2 cellular contexts compared by ENCODE assay signal in genomic region chr5:1011741-1012315, GRCh38.
TF ChIP-seq lines count a peak whose summit lies in the region.

No MANE protein-coding gene starts in this region.

TF ChIP-seq in IMR-90, 13 proteins besides CTCF, POLR2A, EP300 and RAD21:
- TF ChIP-seq CHD1 (IDR thresholded peaks at IDR 0.05; ENCODE audit: low read depth, low read length) (no peak), CEBPB (IDR thresholded peaks at IDR 0.05; ENCODE audit: low read depth, low read length) (no peak), MAFK (IDR thresholded peaks at IDR 0.05; ENCODE audit: low read depth, low read length) (no peak), FOS (IDR thresholded peaks at IDR 0.05; ENCODE audit: low read depth, low read length) (no peak), SMC3 (IDR thresholded peaks at IDR 0.05; ENCODE audit: low read depth, low read length) (no peak), RFX5 (IDR thresholded peaks at IDR 0.05; ENCODE audit: low read depth, low read length) (no peak), MAZ (IDR thresholded peaks at IDR 0.05; ENCODE audit: borderline replicate concordance, low read depth, low read length) (no peak), MXI1 (IDR thresholded peaks at IDR 0.05; ENCODE audit: borderline replicate concordance, low read depth, low read length) (no peak), RCOR1 (IDR thresholded peaks at IDR 0.05; ENCODE audit: insufficient replicate concordance, low read length) (no peak), BHLHE40 (IDR thresholded peaks at IDR 0.05; ENCODE audit: low read depth, low read length) (no peak), NFE2L2 (IDR thresholded peaks at IDR 0.05; ENCODE audit: low read depth, low read length) (no peak)
- TF ChIP-seq, protein P1, sequence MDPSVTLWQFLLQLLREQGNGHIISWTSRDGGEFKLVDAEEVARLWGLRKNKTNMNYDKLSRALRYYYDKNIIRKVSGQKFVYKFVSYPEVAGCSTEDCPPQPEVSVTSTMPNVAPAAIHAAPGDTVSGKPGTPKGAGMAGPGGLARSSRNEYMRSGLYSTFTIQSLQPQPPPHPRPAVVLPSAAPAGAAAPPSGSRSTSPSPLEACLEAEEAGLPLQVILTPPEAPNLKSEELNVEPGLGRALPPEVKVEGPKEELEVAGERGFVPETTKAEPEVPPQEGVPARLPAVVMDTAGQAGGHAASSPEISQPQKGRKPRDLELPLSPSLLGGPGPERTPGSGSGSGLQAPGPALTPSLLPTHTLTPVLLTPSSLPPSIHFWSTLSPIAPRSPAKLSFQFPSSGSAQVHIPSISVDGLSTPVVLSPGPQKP (IDR thresholded peaks at IDR 0.05; ENCODE audit: borderline replicate concordance, low read depth, low read length): no peak
- TF ChIP-seq, protein P2, sequence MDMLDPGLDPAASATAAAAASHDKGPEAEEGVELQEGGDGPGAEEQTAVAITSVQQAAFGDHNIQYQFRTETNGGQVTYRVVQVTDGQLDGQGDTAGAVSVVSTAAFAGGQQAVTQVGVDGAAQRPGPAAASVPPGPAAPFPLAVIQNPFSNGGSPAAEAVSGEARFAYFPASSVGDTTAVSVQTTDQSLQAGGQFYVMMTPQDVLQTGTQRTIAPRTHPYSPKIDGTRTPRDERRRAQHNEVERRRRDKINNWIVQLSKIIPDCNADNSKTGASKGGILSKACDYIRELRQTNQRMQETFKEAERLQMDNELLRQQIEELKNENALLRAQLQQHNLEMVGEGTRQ (IDR thresholded peaks at IDR 0.05; ENCODE audit: low read depth, low read length): no peak

TF ChIP-seq in HepG2, 621 proteins besides CTCF, POLR2A, EP300 and RAD21:
- TF ChIP-seq ISX (CRISPR knock-in tag; conservative IDR thresholded peaks at IDR 0.05) (no peak), PRDM15 (CRISPR knock-in tag; IDR thresholded peaks at IDR 0.05) (peak; percentile 65; the same call in 1 of the 2 replicates), ZKSCAN1 (IDR thresholded peaks at IDR 0.05; ENCODE audit: low read length) (no peak), RORA (CRISPR knock-in tag; IDR thresholded peaks at IDR 0.05) (no peak), CENPT (CRISPR knock-in tag; IDR thresholded peaks at IDR 0.05; ENCODE audit: low read depth) (no peak), ZNF687 (CRISPR knock-in tag; IDR thresholded peaks at IDR 0.05) (0 out of 2 replicates have a peak, but pooled peaks have one; percentile 2)
- TF ChIP-seq, protein P3, sequence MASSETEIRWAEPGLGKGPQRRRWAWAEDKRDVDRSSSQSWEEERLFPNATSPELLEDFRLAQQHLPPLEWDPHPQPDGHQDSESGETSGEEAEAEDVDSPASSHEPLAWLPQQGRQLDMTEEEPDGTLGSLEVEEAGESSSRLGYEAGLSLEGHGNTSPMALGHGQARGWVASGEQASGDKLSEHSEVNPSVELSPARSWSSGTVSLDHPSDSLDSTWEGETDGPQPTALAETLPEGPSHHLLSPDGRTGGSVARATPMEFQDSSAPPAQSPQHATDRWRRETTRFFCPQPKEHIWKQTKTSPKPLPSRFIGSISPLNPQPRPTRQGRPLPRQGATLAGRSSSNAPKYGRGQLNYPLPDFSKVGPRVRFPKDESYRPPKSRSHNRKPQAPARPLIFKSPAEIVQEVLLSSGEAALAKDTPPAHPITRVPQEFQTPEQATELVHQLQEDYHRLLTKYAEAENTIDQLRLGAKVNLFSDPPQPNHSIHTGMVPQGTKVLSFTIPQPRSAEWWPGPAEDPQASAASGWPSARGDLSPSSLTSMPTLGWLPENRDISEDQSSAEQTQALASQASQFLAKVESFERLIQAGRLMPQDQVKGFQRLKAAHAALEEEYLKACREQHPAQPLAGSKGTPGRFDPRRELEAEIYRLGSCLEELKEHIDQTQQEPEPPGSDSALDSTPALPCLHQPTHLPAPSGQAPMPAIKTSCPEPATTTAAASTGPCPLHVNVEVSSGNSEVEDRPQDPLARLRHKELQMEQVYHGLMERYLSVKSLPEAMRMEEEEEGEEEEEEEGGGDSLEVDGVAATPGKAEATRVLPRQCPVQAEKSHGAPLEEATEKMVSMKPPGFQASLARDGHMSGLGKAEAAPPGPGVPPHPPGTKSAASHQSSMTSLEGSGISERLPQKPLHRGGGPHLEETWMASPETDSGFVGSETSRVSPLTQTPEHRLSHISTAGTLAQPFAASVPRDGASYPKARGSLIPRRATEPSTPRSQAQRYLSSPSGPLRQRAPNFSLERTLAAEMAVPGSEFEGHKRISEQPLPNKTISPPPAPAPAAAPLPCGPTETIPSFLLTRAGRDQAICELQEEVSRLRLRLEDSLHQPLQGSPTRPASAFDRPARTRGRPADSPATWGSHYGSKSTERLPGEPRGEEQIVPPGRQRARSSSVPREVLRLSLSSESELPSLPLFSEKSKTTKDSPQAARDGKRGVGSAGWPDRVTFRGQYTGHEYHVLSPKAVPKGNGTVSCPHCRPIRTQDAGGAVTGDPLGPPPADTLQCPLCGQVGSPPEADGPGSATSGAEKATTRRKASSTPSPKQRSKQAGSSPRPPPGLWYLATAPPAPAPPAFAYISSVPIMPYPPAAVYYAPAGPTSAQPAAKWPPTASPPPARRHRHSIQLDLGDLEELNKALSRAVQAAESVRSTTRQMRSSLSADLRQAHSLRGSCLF (CRISPR knock-in tag; IDR thresholded peaks at IDR 0.05; ENCODE audit: borderline replicate concordance): no peak
